ENCODE assay signal across 28 cellular contexts in genomic region chr12:75715682-75716081, GRCh38.
"Had no signal": no experiment of that assay in that cellular context is flagged by ENCODE, and none has a peak within 500 bp of the region (broad histone marks: within the 10 kb centered on the region; RNA-seq: fewer than 3 reads in every experiment).

No MANE protein-coding gene starts in this region.

- FAIRE-seq: astrocyte had no signal

- H3K9me3 Mint-ChIP-seq: activated naive CD4-positive, alpha-beta T cell treated with anti-CD3 and anti-CD28 coated beads, Interleukin-2, amount 50 U/mL, for 24 hours; activated T-cell treated with anti-CD3 and anti-CD28 coated beads, Interleukin-2, amount 50 U/mL, for 24 hours; activated T-helper 1 cell treated with anti-CD3 and anti-CD28 coated beads, Interleukin-12 subunit alpha, Interleukin-12 subunit beta, Interleukin-2, Interleukin-4 antibody, amounts not matched to agents 30 ng/mL and 10 ng/mL and 1 ng/mL, durations not matched to agents 14 hours and 24 hours and 36 hours; brain; central memory CD8-positive, alpha-beta T cell; T-helper 1 cell treated with Interleukin-12 subunit alpha and Interleukin-12 subunit beta and Interleukin-4 antibody, amounts not matched to agents 30 μg/mL and 1 μg/mL, for 36 hours had no signal

- ATAC-seq: activated CD4-positive, CD25-positive, alpha-beta regulatory T cell treated with anti-CD3 and anti-CD28 coated beads, Interleukin-2, amount 50 U/mL, for 24 hours; activated CD8-positive, alpha-beta T cell treated with anti-CD3 and anti-CD28 coated beads, Interleukin-2, amount 10 ng/mL, durations not matched to agents 7 days and 5 days; SK-N-SH treated with all-trans-retinoic acid at 6 μM for 48 hours had no signal

- H3K27ac Mint-ChIP-seq: activated CD8-positive, alpha-beta T cell treated with anti-CD3 and anti-CD28 coated beads, Interleukin-2, amount 10 ng/mL, durations not matched to agents 7 days and 5 days; activated naive CD4-positive, alpha-beta T cell treated with anti-CD3 and anti-CD28 coated beads, Interleukin-2, amount 50 U/mL, for 24 hours; activated T-cell treated with anti-CD3 and anti-CD28 coated beads, Interleukin-2, amount 50 U/mL, for 24 hours; activated T-helper 1 cell treated with anti-CD3 and anti-CD28 coated beads, Interleukin-12 subunit alpha, Interleukin-12 subunit beta, Interleukin-2, Interleukin-4 antibody, amounts not matched to agents 30 ng/mL and 10 ng/mL and 1 ng/mL, durations not matched to agents 14 hours and 24 hours and 36 hours; T-helper 1 cell treated with Interleukin-12 subunit alpha and Interleukin-12 subunit beta and Interleukin-4 antibody, amounts not matched to agents 30 μg/mL and 1 μg/mL, for 36 hours had no signal

- H3K27ac ChIP-seq: KMS-11, RWPE1, SJSA1 had no signal

- DNase-seq: activated CD4-positive, alpha-beta T cell treated with anti-CD3 and anti-CD28 coated beads for 48 hours; activated CD4-positive, alpha-beta T cell treated with anti-CD3 and anti-CD28 coated beads, Interleukin-2, amount 50 U/mL, for 4 hours; activated CD8-positive, alpha-beta memory T cell treated with anti-CD3 and anti-CD28 coated beads, Interleukin-2, amount 50 U/mL, for 48 hours; activated CD8-positive, alpha-beta T cell treated with anti-CD3 and anti-CD28 coated beads, Interleukin-2, amount 10 ng/mL, durations not matched to agents 7 days and 5 days; activated effector memory CD4-positive, alpha-beta T cell treated with Interleukin-2 at 50 U/mL for 16 hours; activated naive CD4-positive, alpha-beta T cell; activated T-cell treated with anti-CD3 and anti-CD28 coated beads, Interleukin-2, amount 50 U/mL, for 24 hours; NCI-H1092; NCI-H1417; NCI-H1694; NCI-H2029; NCI-H2107; NCI-H345; NCI-H510A; NCI-H526 treated with DMSO at 0.1 percent for 48 hours; NCI-H82; SHP77 had no signal

- H3K4me1 Mint-ChIP-seq: activated naive CD4-positive, alpha-beta T cell treated with anti-CD3 and anti-CD28 coated beads, Interleukin-2, amount 50 U/mL, for 24 hours; central memory CD8-positive, alpha-beta T cell had no signal

- H3K4me1 ChIP-seq: SJSA1 had no signal

- H3K4me3 ChIP-seq: SJSA1 had no signal

- H3K27me3 Mint-ChIP-seq: brain; central memory CD8-positive, alpha-beta T cell had no signal

- H3K36me3 ChIP-seq: SJSA1 had no signal

- H3K36me3 Mint-ChIP-seq: activated naive CD4-positive, alpha-beta T cell treated with anti-CD3 and anti-CD28 coated beads, Interleukin-2, amount 50 U/mL, for 24 hours; brain had no signal

- H3K4me3 Mint-ChIP-seq: activated CD8-positive, alpha-beta T cell treated with anti-CD3 and anti-CD28 coated beads, Interleukin-2, amount 10 ng/mL, durations not matched to agents 7 days and 5 days; activated naive CD4-positive, alpha-beta T cell treated with anti-CD3 and anti-CD28 coated beads, Interleukin-2, amount 50 U/mL, for 24 hours; activated T-cell treated with anti-CD3 and anti-CD28 coated beads, Interleukin-2, amount 50 U/mL, for 24 hours; activated T-helper 1 cell treated with anti-CD3 and anti-CD28 coated beads, Interleukin-12 subunit alpha, Interleukin-12 subunit beta, Interleukin-2, Interleukin-4 antibody, amounts not matched to agents 30 ng/mL and 10 ng/mL and 1 ng/mL, durations not matched to agents 14 hours and 24 hours and 36 hours; brain; central memory CD8-positive, alpha-beta T cell; T-helper 1 cell treated with Interleukin-12 subunit alpha and Interleukin-12 subunit beta and Interleukin-4 antibody, amounts not matched to agents 30 μg/mL and 1 μg/mL, for 36 hours had no signal

- H3K4me2 ChIP-seq: KMS-11 had no signal

- H3K9me3 ChIP-seq: SJSA1 had no signal

- H3K9ac ChIP-seq: KMS-11 had no signal

- H3K27me3 ChIP-seq: SJSA1 had no signal
